ENCODE assay signal across 9 cellular contexts in genomic region chr15:71329509-71330260, GRCh38.
DNase-seq lines count a peak whose midpoint lies in the region; ATAC-seq and TF ChIP-seq lines count a peak whose summit lies in the region.
"Had no signal": no experiment of that assay in that cellular context is flagged by ENCODE, and none has a peak within 500 bp of the region (broad histone marks: within the 10 kb centered on the region; RNA-seq: fewer than 3 reads in every experiment).

No MANE protein-coding gene starts in this region.

- H4K20me1 ChIP-seq in PC-3 (ENCODE audit: low read length): no peaks in the 10 kb centered on the region

- POLR2A ChIA-PET in PC-3 (lab: Charles Lee; ENCODE audit: unreplicated experiment): interaction anchor here (0.6 kb wide), 1 partner anchor 216 kb away, joined by 3 read pairs; no protein-coding TSS in a partner anchor

- TF ChIP-seq POLR2A in esophagus muscularis mucosa (IDR thresholded peaks at IDR 0.05; ENCODE audit: low read depth) (no peak), uterus (IDR thresholded peaks at IDR 0.05) (no peak)

- no peak overlapping the region for H3K4me3 Mint-ChIP-seq in mesothelial cell of epicardium
- H3K4me3 Mint-ChIP-seq: activated naive CD4-positive, alpha-beta T cell treated with anti-CD3 and anti-CD28 coated beads, Interleukin-2, amount 10 ng/mL, durations not matched to agents 7 days and 5 days had no signal

- H3K4me3 ChIP-seq in PC-3 (ENCODE audit: low read length) (no peak overlapping the region), esophagus muscularis mucosa (no peak overlapping the region), uterus (no peak overlapping the region)

- H3K36me3 Mint-ChIP-seq in mesothelial cell of epicardium: no peaks in the 10 kb centered on the region
- H3K36me3 Mint-ChIP-seq: activated naive CD4-positive, alpha-beta T cell treated with anti-CD3 and anti-CD28 coated beads, Interleukin-2, amount 10 ng/mL, durations not matched to agents 7 days and 5 days had no signal

- ATAC-seq in PC-3: peak; percentile 92

- H3K27ac ChIP-seq in PC-3 (ENCODE audit: low read length) (peak overlapping the region; percentile 75), esophagus muscularis mucosa (replicated peaks in 1 of 4) (peak overlapping the region; percentile 81 to 82 (median 81)), uterus (peak overlapping the region; percentile 91 to 92)
- H3K27ac ChIP-seq: WERI-Rb-1 had no signal

- H3F3A ChIP-seq in PC-3 (ENCODE audit: low read length, unreplicated experiment): no peaks in the 10 kb centered on the region

- H3K9me2 ChIP-seq in PC-3 (replicated peaks; ENCODE audit: low read length): no peaks in the 10 kb centered on the region

- peak overlapping the region; percentile 38 for H3K4me2 ChIP-seq in PC-3 (ENCODE audit: low read length)

- H2AFZ ChIP-seq in PC-3 (ENCODE audit: low read length): no peak overlapping the region

- H3K4me1 Mint-ChIP-seq in mesothelial cell of epicardium: peaks cover 42% of the 10 kb centered on the region

- H3K9me3 Mint-ChIP-seq in mesothelial cell of epicardium: no peaks in the 10 kb centered on the region
- H3K9me3 Mint-ChIP-seq: activated naive CD4-positive, alpha-beta T cell treated with anti-CD3 and anti-CD28 coated beads, Interleukin-2, amount 10 ng/mL, durations not matched to agents 7 days and 5 days had no signal

- peak overlapping the region; percentile 44; the same call in 1 of the 2 replicates for H3K9ac ChIP-seq in PC-3 (ENCODE audit: low read length)

- H3K4me1 ChIP-seq in PC-3 (ENCODE audit: insufficient read depth, low read length) (peaks cover 35% of the 10 kb centered on the region), esophagus muscularis mucosa (peaks cover 50 to 70% (median 63%) of the 10 kb centered on the region in 4 donors), uterus (peaks cover 4 to 15% of the 10 kb centered on the region in 2 donors)

- CTCF ChIA-PET in PC-3 (lab: Charles Lee): no interaction called here

- TF ChIP-seq CTCF in PC-3 (conservative IDR thresholded peaks at IDR 0.05; ENCODE audit: low read depth, low read length): no peak
- no peak for TF ChIP-seq CTCF in esophagus muscularis mucosa (IDR thresholded peaks at IDR 0.05)
- TF ChIP-seq CTCF in mesothelial cell of epicardium (IDR thresholded peaks at IDR 0.05; ENCODE audit: unreplicated experiment): no peak
- no peak for TF ChIP-seq CTCF in uterus (IDR thresholded peaks at IDR 0.05)

- WGBS in esophagus muscularis mucosa: 57% methylated on average over 14 of the region's 14 CpGs

- H3K9me3 ChIP-seq in PC-3 (ENCODE audit: low read length): no peaks in the 10 kb centered on the region
- H3K9me3 ChIP-seq in esophagus muscularis mucosa: no peaks in the 10 kb centered on the region
- no peaks in the 10 kb centered on the region for H3K9me3 ChIP-seq in uterus

- intact Hi-C loops in PC-3 (cut with micrococcal nuclease) (no loop called here), esophagus muscularis mucosa (cut with DNase I) (no loop called here), uterus (cut with DNase I; ENCODE audit: low total_unique reads) (no loop called here)

- DNase-seq in PC-3 (peak; percentile 80), esophagus muscularis mucosa (ENCODE audit: extremely low spot score) (no peak), mesothelial cell of epicardium (ENCODE audit: low spot score in 2 of 2, unreplicated experiment in 2 of 2) (no peak), uterus (peak; percentile 50 to 59), NCI-H1105 (lab: John Stamatoyannopoulos, UW) (no peak), CD1c-positive myeloid dendritic cell (ENCODE audit: extremely low spot score) (no peak)
- DNase-seq in activated CD4-positive, alpha-beta T cell treated with anti-CD3 and anti-CD28 coated beads for 1 hour: no peak
- DNase-seq: activated naive CD4-positive, alpha-beta T cell treated with anti-CD3 and anti-CD28 coated beads, Interleukin-2, amount 10 ng/mL, durations not matched to agents 7 days and 5 days; WERI-Rb-1 had no signal

- BruUV-seq in PC-3 (replicated peaks; lab: Mats Ljungman, UMichigan): no TSS peak

- TF ChIP-seq EP300 in esophagus muscularis mucosa (IDR thresholded peaks at IDR 0.05): no peak

- H3K36me3 ChIP-seq in PC-3 (ENCODE audit: low read depth, low read length): peaks cover 15% of the 10 kb centered on the region
- no peaks in the 10 kb centered on the region for H3K36me3 ChIP-seq in esophagus muscularis mucosa
- H3K36me3 ChIP-seq in uterus: no peaks in the 10 kb centered on the region
- H3K36me3 ChIP-seq: WERI-Rb-1 had no signal

- H3K27me3 ChIP-seq in PC-3 (ENCODE audit: low read length) (no peaks in the 10 kb centered on the region), esophagus muscularis mucosa (no peaks in the 10 kb centered on the region), uterus (no peaks in the 10 kb centered on the region)

- H3K27me3 Mint-ChIP-seq in mesothelial cell of epicardium (ENCODE audit: low read depth): no peaks in the 10 kb centered on the region

- H3K79me2 ChIP-seq in PC-3 (ENCODE audit: low read length): 0 out of 2 replicates have a peak, but pooled peaks cover 4% of the 10 kb centered on the region

- peak overlapping the region; percentile 53 for H3K27ac Mint-ChIP-seq in mesothelial cell of epicardium
- H3K27ac Mint-ChIP-seq: activated naive CD4-positive, alpha-beta T cell treated with anti-CD3 and anti-CD28 coated beads, Interleukin-2, amount 10 ng/mL, durations not matched to agents 7 days and 5 days had no signal

Comparison
In these comparisons a context has a peak if more than half of its experiments do, and no peak if none do; other contexts are left out.
1. DNase-seq: peak in PC-3 (single experiment) and uterus (2 of 2); none in esophagus muscularis mucosa (single experiment), mesothelial cell of epicardium (0 of 2), NCI-H1105 (single experiment), CD1c-positive myeloid dendritic cell (single experiment) and activated CD4-positive, alpha-beta T cell treated with anti-CD3 and anti-CD28 coated beads for 1 hour (single experiment).
2. Peak in every context shown above with its lines, with median percentiles within 50 percentile points of each other: H3K27ac ChIP-seq.